ENCODE assay signal across 8 cellular contexts in the genomic region with DNA sequence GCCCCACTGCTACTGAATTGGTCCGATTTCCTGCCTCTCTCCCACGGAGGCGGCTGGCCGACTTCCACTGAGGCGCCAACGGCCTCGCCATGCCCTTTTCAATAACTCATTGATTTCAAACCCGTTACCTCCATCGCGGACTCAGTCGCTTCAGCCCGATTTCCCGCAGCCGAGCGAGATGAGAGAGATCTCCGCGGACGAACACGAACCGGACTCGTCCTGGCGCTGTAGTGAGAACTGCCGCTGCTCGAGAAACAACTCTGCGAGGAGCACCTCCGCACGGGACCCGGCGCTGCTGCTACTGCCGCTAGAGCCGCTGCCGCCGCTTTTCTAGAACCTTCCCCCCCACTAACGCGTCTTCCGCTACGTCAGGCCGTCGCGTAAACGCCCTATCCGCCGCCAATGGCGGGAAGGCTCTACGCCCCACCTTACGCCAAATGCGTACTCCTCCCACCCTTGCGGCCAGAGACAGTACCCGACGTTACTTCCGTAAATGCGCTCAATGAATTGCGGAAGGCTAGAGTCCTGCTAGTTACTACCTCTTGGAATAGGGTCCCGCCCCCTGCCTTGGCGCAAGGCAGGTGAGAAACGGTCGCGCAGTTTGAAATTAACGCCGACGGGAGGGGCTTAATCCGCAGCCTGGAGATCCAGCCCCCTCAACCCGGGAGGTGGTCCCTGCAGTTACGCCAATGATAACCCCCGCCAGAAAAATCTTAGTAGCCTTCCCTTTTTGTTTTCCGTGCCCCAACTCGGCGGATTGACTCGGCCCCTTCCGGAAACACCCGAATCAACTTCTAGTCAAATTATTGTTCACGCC. TPM values are rescaled to one million over a fixed set of nuclear protein-coding genes. Genes with fewer than 3 reads are reported as not detected.
DNase-seq lines count a peak whose midpoint lies in the region; ATAC-seq and FAIRE-seq lines count a peak whose summit lies in the region.

TSS of gene HNRNPA2B1 (minus strand) at position 303 of the 817 bp plus-strand sequence. CDS start at position 134, 169 bp downstream.

- H3K27ac ChIP-seq in KOPT-K1 (ENCODE audit: low read depth, low read length, poor library complexity, severe bottlenecking) = peak within 1 kb of the TSS; percentile 99
- H3K27ac ChIP-seq in muscle layer of colon (ENCODE audit: low read depth, low read length) = peak within 1 kb of the TSS; percentile 100

- H3K9ac ChIP-seq in muscle layer of colon (ENCODE audit: low read length) = peak within 1 kb of the TSS; percentile 100

- no peaks in the 10 kb centered on the region for H3K27me3 Mint-ChIP-seq in activated T-cell treated with anti-CD3 and anti-CD28 coated beads, Interleukin-2, amount 50 U/mL, for 72 hours (ENCODE audit: low read depth)

- peaks cover 51% of the 10 kb centered on the region for H3K4me1 Mint-ChIP-seq in activated T-cell treated with anti-CD3 and anti-CD28 coated beads, Interleukin-2, amount 50 U/mL, for 72 hours (ENCODE audit: low read depth)

- H3K4me3 Mint-ChIP-seq in activated T-cell treated with anti-CD3 and anti-CD28 coated beads, Interleukin-2, amount 50 U/mL, for 72 hours = peak within 1 kb of the TSS; percentile 96 to 100

- H3K36me3 Mint-ChIP-seq in activated T-cell treated with anti-CD3 and anti-CD28 coated beads, Interleukin-2, amount 50 U/mL, for 72 hours (ENCODE audit: insufficient read depth in 2 of 2) = peaks cover 33 to 66% of the 10 kb centered on the region in 2 donors

- H3K4me1 ChIP-seq in muscle layer of colon (ENCODE audit: insufficient read depth, low read length) = peaks cover 45% of the 10 kb centered on the region

- peak within 1 kb of the TSS; percentile 90 to 99 for H3K4me3 ChIP-seq in muscle layer of colon (ENCODE audit: low read depth in 1 of 2, low read length in 2 of 2)

- DNase-seq in DMS79 (lab: John Stamatoyannopoulos, UW) = peak; percentile 91
- peak; percentile 98 for DNase-seq in RCC 7860 (ENCODE audit: low spot score)
- peak; percentile 97 to 98 for DNase-seq in activated T-cell treated with anti-CD3 and anti-CD28 coated beads, Interleukin-2, amount 50 U/mL, for 72 hours
- DNase-seq in stimulated activated CD8-positive, alpha-beta memory T cell treated with anti-CD3 and anti-CD28 coated beads, Interleukin-7, amount 100 ng/mL, for 24 hours (ENCODE audit: low read depth) = peak; percentile 93

- no peaks in the 10 kb centered on the region for H3K9me3 Mint-ChIP-seq in activated T-cell treated with anti-CD3 and anti-CD28 coated beads, Interleukin-2, amount 50 U/mL, for 72 hours

- peak within 1 kb of the TSS; percentile 100 for H3K27ac Mint-ChIP-seq in activated T-cell treated with anti-CD3 and anti-CD28 coated beads, Interleukin-2, amount 50 U/mL, for 72 hours

- H3K36me3 ChIP-seq in KOPT-K1 (ENCODE audit: insufficient read depth, low read length) = peaks cover 70% of the 10 kb centered on the region
- H3K36me3 ChIP-seq in muscle layer of colon (ENCODE audit: insufficient read depth, low read length) = peaks cover 18% of the 10 kb centered on the region

- peak; percentile 94 for FAIRE-seq in RCC 7860 (lab: Jason Lieb, UNC)

- no peaks in the 10 kb centered on the region for H3K27me3 ChIP-seq in muscle layer of colon (ENCODE audit: control insufficient read depth in 1 of 2, insufficient read depth in 2 of 2, low read length in 2 of 2)

- H3K9me3 ChIP-seq in KOPT-K1 (ENCODE audit: insufficient read depth, low read length, poor library complexity, severe bottlenecking) = no peaks in the 10 kb centered on the region
- no peaks in the 10 kb centered on the region for H3K9me3 ChIP-seq in muscle layer of colon (ENCODE audit: low read length)

- ATAC-seq in GM21786 (IDR thresholded peaks at IDR 0.05; ENCODE audit: unreplicated experiment) (peak; percentile 47), esophagus mucosa (peak; percentile 91)
- ATAC-seq in activated T-cell treated with anti-CD3 and anti-CD28 coated beads, Interleukin-2, amount 50 U/mL, for 72 hours (replicated peaks in 1 of 2) = peak; percentile 70 to 73

RNA-seq across cellular contexts. Expression of gene HNRNPA2B1, which starts in this region (rescaled TPM):
- 100 to 1,000 TPM; 439 to 483 TPM for total RNA-seq in activated T-cell treated with anti-CD3 and anti-CD28 coated beads, Interleukin-2, amount 50 U/mL, for 72 hours
- 231 TPM for total RNA-seq in esophagus mucosa

Comparison
In these comparisons a context has a peak if more than half of its experiments do, and no peak if none do; other contexts are left out.
1. Peak in every context shown above with its lines: DNase-seq, ATAC-seq, H3K4me3 ChIP-seq and H3K27ac ChIP-seq.